30 cellular contexts compared by ENCODE assay signal in genomic region chr5:137741718-137742117, GRCh38. TPM values are rescaled to one million over a fixed set of nuclear protein-coding genes. Genes with fewer than 3 reads are reported as not detected.
A peak's percentile ranks its signal among the peaks of the same experiment; 100 is the strongest.
DNase-seq lines count a peak whose midpoint lies in the region; ATAC-seq, FAIRE-seq and TF ChIP-seq lines count a peak whose summit lies in the region.
"Had no signal": no experiment of that assay in that cellular context is flagged by ENCODE, and none has a peak within 500 bp of the region (broad histone marks: within the 10 kb centered on the region; RNA-seq: fewer than 3 reads in every experiment).

No MANE protein-coding gene starts in this region.

- peaks cover 0 to 3% (median 0%) of the 10 kb centered on the region in 5 donors for H3K27me3 Mint-ChIP-seq in naive thymus-derived CD4-positive, alpha-beta T cell
- H3K27me3 Mint-ChIP-seq: activated CD8-positive, alpha-beta T cell treated with anti-CD3 and anti-CD28 coated beads for 36 hours; effector memory CD8-positive, alpha-beta T cell had no signal

- H3K9me3 ChIP-seq in HepG2 (ENCODE audit: low read length) (no peaks in the 10 kb centered on the region), right lobe of liver (no peaks in the 10 kb centered on the region), stomach (no peaks in the 10 kb centered on the region), SK-N-SH (0 out of 2 replicates have a peak, but pooled peaks cover 4% of the 10 kb centered on the region)
- no peaks in the 10 kb centered on the region for H3K9me3 ChIP-seq in naive thymus-derived CD4-positive, alpha-beta T cell (ENCODE audit: control insufficient read depth in 2 of 3, low read length in 3 of 3)
- H3K9me3 ChIP-seq: HAP-1 had no signal

- TF ChIP-seq RAD21 in HepG2 (CRISPR knock-in tag; IDR thresholded peaks at IDR 0.05) (no peak), SK-N-SH (IDR thresholded peaks at IDR 0.05; ENCODE audit: low read length) (no peak)

- DNase-seq in HepG2 (ENCODE audit: low spot score): peak; percentile 21
- DNase-seq in right lobe of liver: no peak
- DNase-seq in NCI-H2029 treated with DMSO at 0.1 percent for 48 hours (lab: John Stamatoyannopoulos, UW): peak; percentile 69
- peak; percentile 46 for DNase-seq in NCI-H526 treated with DMSO at 0.1 percent for 48 hours (lab: John Stamatoyannopoulos, UW)
- no peak for DNase-seq in naive thymus-derived CD4-positive, alpha-beta T cell
- DNase-seq in stomach: no peak
- DNase-seq in SK-N-SH: no peak
- DNase-seq: activated CD8-positive, alpha-beta memory T cell treated with anti-CD3 and anti-CD28 coated beads, Interleukin-2, amount 50 U/mL, for 48 hours; activated CD8-positive, alpha-beta T cell treated with anti-CD3 and anti-CD28 coated beads for 36 hours; activated naive CD4-positive, alpha-beta T cell treated with anti-CD3 and anti-CD28 coated beads for 36 hours; Calu3; caudate nucleus; effector memory CD8-positive, alpha-beta T cell; EL; immature natural killer cell; MM.1S; NCI-H2081 treated with DMSO at 0.1 percent for 48 hours; NCI-H524; retina; SIG-M5; small intestine; stimulated activated naive CD4-positive, alpha-beta T cell treated with Interleukin-2 at 50 U/mL for 16 hours; SW 1271 had no signal

- no peaks in the 10 kb centered on the region for H3K9me2 ChIP-seq in SK-N-SH

- H3K4me1 Mint-ChIP-seq in naive thymus-derived CD4-positive, alpha-beta T cell: peaks cover 5 to 32% (median 14%) of the 10 kb centered on the region in 7 donors

- TF ChIP-seq POLR2A in HepG2 (IDR thresholded peaks at IDR 0.05; ENCODE audit: insufficient read depth in 1 of 2, low read depth in 2 of 2, low read length in 2 of 2) (no peak), right lobe of liver (IDR thresholded peaks at IDR 0.05) (no peak), stomach (IDR thresholded peaks at IDR 0.05) (no peak)

- H3F3A ChIP-seq in SK-N-SH (replicated peaks; ENCODE audit: insufficient read depth): peaks cover 6% of the 10 kb centered on the region

- no peaks in the 10 kb centered on the region for H3K79me2 ChIP-seq in HepG2 (ENCODE audit: insufficient read depth, low read length)
- H3K79me2 ChIP-seq in SK-N-SH (ENCODE audit: insufficient read depth): no peaks in the 10 kb centered on the region

- no peak for TF ChIP-seq EP300 in HepG2 (IDR thresholded peaks at IDR 0.05; ENCODE audit: low read depth in 2 of 2, low read length in 2 of 2)
- TF ChIP-seq EP300 in HepG2 (CRISPR knock-in tag; IDR thresholded peaks at IDR 0.05; ENCODE audit: borderline replicate concordance): no peak
- TF ChIP-seq EP300 in stomach (IDR thresholded peaks at IDR 0.05): no peak
- no peak for TF ChIP-seq EP300 in SK-N-SH (IDR thresholded peaks at IDR 0.05; ENCODE audit: borderline replicate concordance in 1 of 2, low read depth in 1 of 2, low read length in 1 of 2)

- no peak overlapping the region for H3K4me3 Mint-ChIP-seq in naive thymus-derived CD4-positive, alpha-beta T cell
- H3K4me3 Mint-ChIP-seq: activated CD8-positive, alpha-beta T cell treated with anti-CD3 and anti-CD28 coated beads for 36 hours; activated naive CD4-positive, alpha-beta T cell treated with anti-CD3 and anti-CD28 coated beads for 36 hours; activated T-helper 1 cell treated with anti-CD3 and anti-CD28 coated beads, Interleukin-12 subunit alpha, Interleukin-12 subunit beta, Interleukin-2, Interleukin-4 antibody, amounts not matched to agents 30 ng/mL and 10 ng/mL and 1 ng/mL, durations not matched to agents 14 hours and 24 hours and 36 hours; effector memory CD8-positive, alpha-beta T cell; immature natural killer cell had no signal

- no peak overlapping the region for H3K27ac ChIP-seq in HepG2 (ENCODE audit: extremely low read length, insufficient read depth, low read length)
- H3K27ac ChIP-seq in right lobe of liver: no peak overlapping the region
- no peak overlapping the region for H3K27ac ChIP-seq in naive thymus-derived CD4-positive, alpha-beta T cell (ENCODE audit: low read depth, low read length)
- no peak overlapping the region for H3K27ac ChIP-seq in stomach
- no peak overlapping the region for H3K27ac ChIP-seq in SK-N-SH (ENCODE audit: low read depth in 2 of 2, low read length in 1 of 2)
- H3K27ac ChIP-seq: coronary artery had no signal

- H2AFZ ChIP-seq in HepG2 (ENCODE audit: low read length) (no peak overlapping the region), SK-N-SH (ENCODE audit: low read depth) (no peak overlapping the region)

- no peak for TF ChIP-seq CTCF in HepG2 (CRISPR knock-in tag; IDR thresholded peaks at IDR 0.05)
- no peak for TF ChIP-seq CTCF in right lobe of liver (IDR thresholded peaks at IDR 0.05)
- no peak for TF ChIP-seq CTCF in stomach (IDR thresholded peaks at IDR 0.05)
- TF ChIP-seq CTCF in SK-N-SH (IDR thresholded peaks at IDR 0.05): no peak

- no peak overlapping the region for H3K9ac ChIP-seq in HepG2 (ENCODE audit: insufficient read depth, low read depth, low read length)
- H3K9ac ChIP-seq in SK-N-SH: no peak overlapping the region

- H3K4me2 ChIP-seq in HepG2 (ENCODE audit: low read depth, low read length): no peak overlapping the region
- no peak overlapping the region for H3K4me2 ChIP-seq in SK-N-SH

- H3K4me1 ChIP-seq in HepG2 (ENCODE audit: insufficient read depth, low read length) (peaks cover 19% of the 10 kb centered on the region), right lobe of liver (no peaks in the 10 kb centered on the region), stomach (peaks cover 0 to 16% (median under 1%) of the 10 kb centered on the region in 4 donors), SK-N-SH (ENCODE audit: control insufficient read depth in 1 of 2, insufficient read depth in 2 of 2, low read depth in 1 of 2, low read length in 1 of 2) (no peaks in the 10 kb centered on the region)
- peaks cover 5 to 25% of the 10 kb centered on the region in 2 donors for H3K4me1 ChIP-seq in naive thymus-derived CD4-positive, alpha-beta T cell (ENCODE audit: control insufficient read depth in 2 of 2, insufficient read depth in 2 of 2, low read length in 2 of 2)
- H3K4me1 ChIP-seq: HAP-1 had no signal

- peaks cover 0 to 10% (median 3%) of the 10 kb centered on the region in 11 donors for H3K9me3 Mint-ChIP-seq in naive thymus-derived CD4-positive, alpha-beta T cell
- H3K9me3 Mint-ChIP-seq: effector memory CD8-positive, alpha-beta T cell; immature natural killer cell had no signal

- BruUV-seq in HepG2 (replicated peaks; lab: Mats Ljungman, UMichigan): no TSS peak

- H4K20me1 ChIP-seq in HepG2 (ENCODE audit: insufficient read depth, low read length) (no peaks in the 10 kb centered on the region), SK-N-SH (ENCODE audit: insufficient read depth) (no peaks in the 10 kb centered on the region)

- ATAC-seq in HepG2 (peak; percentile 64), right lobe of liver (no peak), GM21825 (IDR thresholded peaks at IDR 0.05; ENCODE audit: unreplicated experiment) (no peak)
- no peak for ATAC-seq in naive thymus-derived CD4-positive, alpha-beta T cell
- ATAC-seq: activated CD8-positive, alpha-beta T cell treated with anti-CD3 and anti-CD28 coated beads for 36 hours; effector memory CD8-positive, alpha-beta T cell; GM12878; left lobe of liver had no signal

- H3K4me3 ChIP-seq in HepG2 (replicated peaks in 1 of 3; ENCODE audit: insufficient read depth in 1 of 3, low read depth in 2 of 3, low read length in 3 of 3) (no peak overlapping the region), right lobe of liver (no peak overlapping the region), stomach (no peak overlapping the region), SK-N-SH (ENCODE audit: low read depth in 2 of 2, low read length in 1 of 2) (no peak overlapping the region)
- no peak overlapping the region for H3K4me3 ChIP-seq in naive thymus-derived CD4-positive, alpha-beta T cell (ENCODE audit: low read length)
- H3K4me3 ChIP-seq: coronary artery, GM12878, HAP-1 had no signal

- intact Hi-C loops in HepG2 (cut with micrococcal nuclease; ENCODE audit: unreplicated experiment): no loop called here
- intact Hi-C loops in right lobe of liver (cut with DNase I): no loop called here
- intact Hi-C loops in naive thymus-derived CD4-positive, alpha-beta T cell (cut with micrococcal nuclease): no loop called here
- intact Hi-C loops in stomach (cut with DNase I; ENCODE audit: low total_unique reads): loop anchor here (5.0 kb wide), 1 partner anchor 84 kb away; no protein-coding TSS in a partner anchor

- CTCF ChIA-PET in HepG2 (lab: Yijun Ruan, JAX; ENCODE audit: low intra/inter-chr PET ratio, low total read pairs) (interaction anchor here (2.7 to 3.2 kb wide), 2 partner anchors 82 to 111 kb away, joined by 18 to 37 read pairs; no protein-coding TSS in a partner anchor), SK-N-SH (lab: Yijun Ruan, JAX) (interaction anchor here (1.1 to 22.5 kb wide), 24 partner anchors 8 to 939 kb away, joined by 3 to 407 read pairs (median 5); partner anchors contain the start of gene HNRNPA0)
- CTCF ChIA-PET in naive thymus-derived CD4-positive, alpha-beta T cell (lab: Charles Lee): interaction anchor here (0.8 to 14.9 kb wide), 25 partner anchors 9 to 407 kb away, joined by 3 to 328 read pairs (median 6); partner anchors contain the start of gene HNRNPA0

- in situ Hi-C loops in HepG2 (cut with HindIII; ENCODE audit: extremely low pct_ligation_motif_present, low pct_unique_long_range_greater_than_20kb): no loop called here

- H3K36me3 Mint-ChIP-seq in naive thymus-derived CD4-positive, alpha-beta T cell: peaks cover 0 to 13% (median 0%) of the 10 kb centered on the region in 5 donors
- H3K36me3 Mint-ChIP-seq: immature natural killer cell had no signal

- FAIRE-seq in HepG2 (lab: Jason Lieb, UNC): no peak
- FAIRE-seq: A204.1, GM12878, small intestine had no signal

- H3K27me3 ChIP-seq in HepG2 (ENCODE audit: control insufficient read depth in 1 of 2, insufficient read depth in 2 of 2, low read length in 2 of 2) (peaks cover 0 to 3% of the 10 kb centered on the region in 2 experiments; a peak in 1 of 5 replicates), right lobe of liver (no peaks in the 10 kb centered on the region), stomach (no peaks in the 10 kb centered on the region), SK-N-SH (ENCODE audit: insufficient read depth) (no peaks in the 10 kb centered on the region)
- no peaks in the 10 kb centered on the region for H3K27me3 ChIP-seq in naive thymus-derived CD4-positive, alpha-beta T cell (ENCODE audit: control insufficient read depth in 2 of 2, insufficient read depth in 2 of 2, low read length in 2 of 2)

- 11% methylated on average over 8 of the region's 8 CpGs for WGBS in HepG2 (ENCODE audit: low lambda C conversion rate)
- WGBS in right lobe of liver (ENCODE audit: insufficient coverage, low coverage, low lambda C conversion rate, missing lambda C conversion rate): 43% methylated on average over 5 of the region's 8 CpGs
- 56 to 74% (median 60%) methylated on average over 8 of the region's 8 CpGs for WGBS in stomach, 5 donors
- 59% methylated on average over 8 of the region's 8 CpGs for WGBS in SK-N-SH (ENCODE audit: low lambda C conversion rate)

- POLR2A ChIA-PET in HepG2 (lab: Yijun Ruan, JAX): interaction anchor here (1.4 kb wide), 1 partner anchor 10 kb away, joined by 4 read pairs; no protein-coding TSS in a partner anchor
- POLR2A ChIA-PET in naive thymus-derived CD4-positive, alpha-beta T cell (lab: Charles Lee): interaction anchor here (0.6 to 13.4 kb wide), 11 partner anchors 8 to 426 kb away, joined by 3 to 197 read pairs (median 7); partner anchors contain the start of gene HNRNPA0
- POLR2A ChIA-PET in SK-N-SH (lab: Yijun Ruan, JAX): interaction anchor here (1.2 kb wide), 1 partner anchor 10 kb away, joined by 6 read pairs; no protein-coding TSS in a partner anchor

- no peaks in the 10 kb centered on the region for H3K36me3 ChIP-seq in HepG2 (replicated peaks in 1 of 2; ENCODE audit: control insufficient read depth in 1 of 2, insufficient read depth in 2 of 2, low read length in 2 of 2)
- H3K36me3 ChIP-seq in right lobe of liver: no peaks in the 10 kb centered on the region
- H3K36me3 ChIP-seq in naive thymus-derived CD4-positive, alpha-beta T cell (ENCODE audit: control insufficient read depth in 2 of 3, insufficient read depth in 3 of 3, low read length in 3 of 3): no peaks in the 10 kb centered on the region
- H3K36me3 ChIP-seq in stomach: no peaks in the 10 kb centered on the region
- peaks cover 0 to 4% of the 10 kb centered on the region in 2 experiments for H3K36me3 ChIP-seq in SK-N-SH (replicated peaks in 1 of 2; ENCODE audit: control insufficient read depth in 1 of 2, insufficient read depth in 2 of 2, low read length in 1 of 2)
- H3K36me3 ChIP-seq: HAP-1 had no signal

- H3K27ac Mint-ChIP-seq in naive thymus-derived CD4-positive, alpha-beta T cell: peak overlapping the region in 1 of 9 donors; percentile 43
- H3K27ac Mint-ChIP-seq: activated CD8-positive, alpha-beta T cell treated with anti-CD3 and anti-CD28 coated beads for 36 hours; activated naive CD4-positive, alpha-beta T cell treated with anti-CD3 and anti-CD28 coated beads for 36 hours; activated T-helper 1 cell treated with anti-CD3 and anti-CD28 coated beads, Interleukin-12 subunit alpha, Interleukin-12 subunit beta, Interleukin-2, Interleukin-4 antibody, amounts not matched to agents 30 ng/mL and 10 ng/mL and 1 ng/mL, durations not matched to agents 14 hours and 24 hours and 36 hours; effector memory CD8-positive, alpha-beta T cell; immature natural killer cell had no signal

RNA-seq across cellular contexts. Expression of gene KLHL3, which starts 5.8 kb away (rescaled TPM):
- total RNA-seq in HepG2 (2016; rRNA removed; fragmentation: Illumina TruSeq; extraction: Trizol) (0.02 TPM in 1 of 2 replicates, not detected in the other), right lobe of liver (1 to 10 TPM; 1.9 to 8.5 (median 3.3) TPM), stomach (10 to 100 TPM in 4 of 5 donors, 1 to 10 TPM in 1; 9.5 to 20.4 (median 19.4) TPM)
- total RNA-seq in HepG2 (2016; cell fraction: cytosol; rRNA removed; fragmentation: Illumina TruSeq; extraction: Trizol; ENCODE audit: low read depth): not detected in 2 replicates
- total RNA-seq in HepG2 (2016; cell fraction: insoluble cytoplasmic fraction; rRNA removed; fragmentation: Illumina TruSeq; extraction: Trizol): 0.02 and 0.09 TPM in 2 replicates
- total RNA-seq in HepG2 (2016; cell fraction: membrane; rRNA removed; fragmentation: Illumina TruSeq; extraction: Trizol): 0.10 and 0.46 TPM in 2 replicates
- 0.09 TPM in 1 of 2 replicates, not detected in the other for total RNA-seq in HepG2 (2016; cell fraction: nucleus; rRNA removed; fragmentation: Illumina TruSeq; extraction: Trizol)
- polyA plus RNA-seq in HepG2 (2011; rRNA removed) (0.08 and 0.10 TPM in 2 replicates), stomach (1 to 10 TPM in 1 of 3 donors, under 1 TPM in 2; 0.50 to 1.6 (median 0.76) TPM), SK-N-SH (2012; rRNA removed) (3.8 and 4.9 TPM in 2 replicates)
- 0.11 and 0.12 TPM in 2 replicates for polyA plus RNA-seq in HepG2 (2011; cell fraction: cytosol; rRNA removed)
- polyA plus RNA-seq in HepG2 (2011; cell fraction: nucleus; rRNA removed): 0.31 and 0.54 TPM in 2 replicates
- 0.15 and 0.20 TPM in 2 replicates for polyA plus RNA-seq in HepG2 (2012)
- polyA plus RNA-seq in HepG2 (2016; cell fraction: cytosol; fragmentation: Illumina TruSeq; extraction: Trizol; ENCODE audit: low read depth): not detected in 2 replicates
- 0.04 TPM in 1 of 2 replicates, not detected in the other for polyA plus RNA-seq in HepG2 (2016; cell fraction: insoluble cytoplasmic fraction; fragmentation: Illumina TruSeq; extraction: Trizol; ENCODE audit: low read depth)
- not detected in 2 replicates for polyA plus RNA-seq in HepG2 (2016; cell fraction: membrane; fragmentation: Illumina TruSeq; extraction: Trizol; ENCODE audit: low read depth)
- polyA plus RNA-seq in HepG2 (2016; cell fraction: nucleus; fragmentation: Illumina TruSeq; extraction: Trizol; ENCODE audit: insufficient read depth, low read depth): not detected in 2 replicates
- polyA minus RNA-seq in HepG2 (2011; rRNA and poly(A)+ RNA removed; ENCODE audit: low replicate concordance): 0.16 and 16.6 TPM in 2 replicates
- polyA minus RNA-seq in HepG2 (2011; cell fraction: cytosol; rRNA and poly(A)+ RNA removed): 0.18 TPM in 1 of 2 replicates, not detected in the other
- polyA minus RNA-seq in HepG2 (2011; cell fraction: nucleus; rRNA and poly(A)+ RNA removed): 0.37 and 0.52 TPM in 2 replicates
- 10 to 100 TPM; 10.4 to 47.3 (median 26.6) TPM for total RNA-seq in naive thymus-derived CD4-positive, alpha-beta T cell
- polyA plus RNA-seq in naive thymus-derived CD4-positive, alpha-beta T cell: 1 to 10 TPM; 4.6 to 6.3 TPM
- polyA plus RNA-seq in SK-N-SH (2012; cell fraction: cytosol; rRNA removed): 1.9 and 2.3 TPM in 2 replicates
- 22.2 and 23.7 TPM in 2 replicates for polyA plus RNA-seq in SK-N-SH (2012; cell fraction: nucleus; rRNA removed)

RNA-seq across cellular contexts. Expression of gene HNRNPA0, which starts 12.4 kb away (rescaled TPM):
- total RNA-seq in HepG2 (2016; rRNA removed; fragmentation: Illumina TruSeq; extraction: Trizol): 12.9 and 16.9 TPM in 2 replicates
- 2.5 TPM in 2 replicates for total RNA-seq in HepG2 (2016; cell fraction: cytosol; rRNA removed; fragmentation: Illumina TruSeq; extraction: Trizol; ENCODE audit: low read depth)
- 14.9 TPM in 2 replicates for total RNA-seq in HepG2 (2016; cell fraction: insoluble cytoplasmic fraction; rRNA removed; fragmentation: Illumina TruSeq; extraction: Trizol)
- 8.5 and 8.9 TPM in 2 replicates for total RNA-seq in HepG2 (2016; cell fraction: membrane; rRNA removed; fragmentation: Illumina TruSeq; extraction: Trizol)
- 10.5 and 11.0 TPM in 2 replicates for total RNA-seq in HepG2 (2016; cell fraction: nucleus; rRNA removed; fragmentation: Illumina TruSeq; extraction: Trizol)
- 9.0 and 9.6 TPM in 2 replicates for polyA plus RNA-seq in HepG2 (2011; rRNA removed)
- 9.8 and 11.3 TPM in 2 replicates for polyA plus RNA-seq in HepG2 (2011; cell fraction: cytosol; rRNA removed)
- polyA plus RNA-seq in HepG2 (2011; cell fraction: nucleus; rRNA removed): 4.5 and 4.6 TPM in 2 replicates
- 15.9 and 21.6 TPM in 2 replicates for polyA plus RNA-seq in HepG2 (2012)
- polyA plus RNA-seq in HepG2 (2016; cell fraction: cytosol; fragmentation: Illumina TruSeq; extraction: Trizol; ENCODE audit: low read depth): 3.6 and 3.8 TPM in 2 replicates
- 39.4 and 44.5 TPM in 2 replicates for polyA plus RNA-seq in HepG2 (2016; cell fraction: insoluble cytoplasmic fraction; fragmentation: Illumina TruSeq; extraction: Trizol; ENCODE audit: low read depth)
- 10.7 and 10.9 TPM in 2 replicates for polyA plus RNA-seq in HepG2 (2016; cell fraction: membrane; fragmentation: Illumina TruSeq; extraction: Trizol; ENCODE audit: low read depth)
- 24.8 and 26.2 TPM in 2 replicates for polyA plus RNA-seq in HepG2 (2016; cell fraction: nucleus; fragmentation: Illumina TruSeq; extraction: Trizol; ENCODE audit: insufficient read depth, low read depth)
- polyA minus RNA-seq in HepG2 (2011; rRNA and poly(A)+ RNA removed; ENCODE audit: low replicate concordance): 9.1 and 9.6 TPM in 2 replicates
- 10.9 and 13.7 TPM in 2 replicates for polyA minus RNA-seq in HepG2 (2011; cell fraction: cytosol; rRNA and poly(A)+ RNA removed)
- 6.5 and 8.1 TPM in 2 replicates for polyA minus RNA-seq in HepG2 (2011; cell fraction: nucleus; rRNA and poly(A)+ RNA removed)
- 1 to 10 TPM; 3.6 to 9.8 (median 8.1) TPM for total RNA-seq in right lobe of liver
- 10 to 100 TPM; 30.0 to 40.2 (median 30.7) TPM for total RNA-seq in naive thymus-derived CD4-positive, alpha-beta T cell
- polyA plus RNA-seq in naive thymus-derived CD4-positive, alpha-beta T cell: 10 to 100 TPM; 17.8 to 20.7 TPM
- total RNA-seq in stomach: 10 to 100 TPM in 3 of 5 donors, 1 to 10 TPM in 2; 1.2 to 29.7 (median 12.6) TPM
- 10 to 100 TPM; 14.5 to 25.5 (median 21.2) TPM for polyA plus RNA-seq in stomach
- 19.2 and 24.9 TPM in 2 replicates for polyA plus RNA-seq in SK-N-SH (2012; rRNA removed)
- polyA plus RNA-seq in SK-N-SH (2012; cell fraction: cytosol; rRNA removed): 18.5 and 21.0 TPM in 2 replicates
- polyA plus RNA-seq in SK-N-SH (2012; cell fraction: nucleus; rRNA removed): 12.0 TPM in 2 replicates

Comparison
In these comparisons a context has a peak if more than half of its experiments do, and no peak if none do; other contexts are left out.
1. DNase-seq: peak in HepG2 (single experiment), NCI-H2029 treated with DMSO at 0.1 percent for 48 hours (single experiment) and NCI-H526 treated with DMSO at 0.1 percent for 48 hours (single experiment); none in right lobe of liver (0 of 3), naive thymus-derived CD4-positive, alpha-beta T cell (0 of 9), stomach (single experiment) and SK-N-SH (single experiment).